In genomic region chr2:197434541-197435513, GRCh38 we compare ENCODE assay signal across 1 cellular context.
TF ChIP-seq lines count a peak whose summit lies in the region.

Gene SF3B1, minus strand, starts transcription at chr2:197435028. Its CDS starts 29 bp downstream, at chr2:197434999.

TF ChIP-seq in HepG2, 621 proteins besides CTCF, POLR2A, EP300 and RAD21 (continued from another document and continues in another):
- TF ChIP-seq ZSCAN5A (CRISPR knock-in tag; IDR thresholded peaks at IDR 0.05; ENCODE audit: borderline replicate concordance) (peak; percentile 10; the same call in 1 of the 2 replicates), KIAA2018 (CRISPR knock-in tag; IDR thresholded peaks at IDR 0.05; ENCODE audit: borderline replicate concordance) (no peak), MLLT10 (CRISPR knock-in tag; IDR thresholded peaks at IDR 0.05) (no peak), ZNF598 (CRISPR knock-in tag; IDR thresholded peaks at IDR 0.05; ENCODE audit: borderline replicate concordance) (peak; percentile 97; the same call in 1 of the 2 replicates), NFE2L2 (IDR thresholded peaks at IDR 0.05; ENCODE audit: low read length) (0 out of 2 replicates have a peak, but pooled peaks have one; percentile 11), FOXK2 (IDR thresholded peaks at IDR 0.05) (peak; percentile 69), TEF (CRISPR knock-in tag; IDR thresholded peaks at IDR 0.05) (no peak; the same call in 1 of the 2 replicates), ZSCAN22 (CRISPR knock-in tag; IDR thresholded peaks at IDR 0.05) (no peak), ZNF619 (CRISPR knock-in tag; IDR thresholded peaks at IDR 0.05) (peak; percentile 30; the same call in 1 of the 2 replicates), REXO4 (CRISPR knock-in tag; IDR thresholded peaks at IDR 0.05; ENCODE audit: borderline replicate concordance) (no peak), ZNF367 (CRISPR knock-in tag; IDR thresholded peaks at IDR 0.05; ENCODE audit: borderline replicate concordance) (no peak), ZBTB14 (CRISPR knock-in tag; IDR thresholded peaks at IDR 0.05) (peak; percentile 100), ZMYM4 (CRISPR knock-in tag; IDR thresholded peaks at IDR 0.05) (peak; percentile 89), ZNF337 (CRISPR knock-in tag; IDR thresholded peaks at IDR 0.05; ENCODE audit: borderline replicate concordance, low read depth) (no peak), RBM22 (optimal IDR thresholded peaks at IDR 0.05; ENCODE audit: low read length) (no peak), HOXA9 (CRISPR knock-in tag; IDR thresholded peaks at IDR 0.05; ENCODE audit: borderline replicate concordance) (no peak), ZFP36L1 (CRISPR knock-in tag; IDR thresholded peaks at IDR 0.05) (0 out of 2 replicates have a peak, but pooled peaks have one; percentile 18), ZNF713 (CRISPR knock-in tag; IDR thresholded peaks at IDR 0.05) (no peak), KDM3A (CRISPR knock-in tag; IDR thresholded peaks at IDR 0.05; ENCODE audit: low read depth) (peak; percentile 94), ZFY (CRISPR knock-in tag; IDR thresholded peaks at IDR 0.05) (peak; percentile 90), SOX6 (IDR thresholded peaks at IDR 0.05) (no peak), SOX6 (CRISPR knock-in tag; IDR thresholded peaks at IDR 0.05) (peak; percentile 82), ATF3 (CRISPR knock-in tag; IDR thresholded peaks at IDR 0.05) (peak; percentile 68; the same call in 1 of the 2 replicates), PRPF4 (IDR thresholded peaks at IDR 0.05; ENCODE audit: low read depth, low read length, poor library complexity, severe bottlenecking) (no peak), SRSF1 (optimal IDR thresholded peaks at IDR 0.05; ENCODE audit: low read depth, low read length) (peak; percentile 93), ZFP91 (CRISPR knock-in tag; IDR thresholded peaks at IDR 0.05; ENCODE audit: borderline replicate concordance) (peak; percentile 85), PHF8 (CRISPR knock-in tag; IDR thresholded peaks at IDR 0.05) (peak; percentile 95), SIN3A (IDR thresholded peaks at IDR 0.05; ENCODE audit: borderline replicate concordance, low read depth, low read length) (peak; percentile 83), NCOR1 (IDR thresholded peaks at IDR 0.05; ENCODE audit: borderline replicate concordance, low read length) (peak; percentile 21; the same call in 1 of the 2 replicates), HNF4G (IDR thresholded peaks at IDR 0.05; ENCODE audit: borderline replicate concordance, low read depth, low read length) (0 out of 2 replicates have a peak, but pooled peaks have one; percentile 22), HNF4G (CRISPR knock-in tag; IDR thresholded peaks at IDR 0.05; ENCODE audit: borderline replicate concordance, low read depth) (no peak)
- TF ChIP-seq, protein P1, sequence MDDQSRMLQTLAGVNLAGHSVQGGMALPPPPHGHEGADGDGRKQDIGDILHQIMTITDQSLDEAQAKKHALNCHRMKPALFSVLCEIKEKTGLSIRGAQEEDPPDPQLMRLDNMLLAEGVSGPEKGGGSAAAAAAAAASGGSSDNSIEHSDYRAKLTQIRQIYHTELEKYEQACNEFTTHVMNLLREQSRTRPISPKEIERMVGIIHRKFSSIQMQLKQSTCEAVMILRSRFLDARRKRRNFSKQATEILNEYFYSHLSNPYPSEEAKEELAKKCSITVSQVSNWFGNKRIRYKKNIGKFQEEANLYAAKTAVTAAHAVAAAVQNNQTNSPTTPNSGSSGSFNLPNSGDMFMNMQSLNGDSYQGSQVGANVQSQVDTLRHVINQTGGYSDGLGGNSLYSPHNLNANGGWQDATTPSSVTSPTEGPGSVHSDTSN (CRISPR knock-in tag; IDR thresholded peaks at IDR 0.05; ENCODE audit: borderline replicate concordance): no peak
- TF ChIP-seq, protein P2, sequence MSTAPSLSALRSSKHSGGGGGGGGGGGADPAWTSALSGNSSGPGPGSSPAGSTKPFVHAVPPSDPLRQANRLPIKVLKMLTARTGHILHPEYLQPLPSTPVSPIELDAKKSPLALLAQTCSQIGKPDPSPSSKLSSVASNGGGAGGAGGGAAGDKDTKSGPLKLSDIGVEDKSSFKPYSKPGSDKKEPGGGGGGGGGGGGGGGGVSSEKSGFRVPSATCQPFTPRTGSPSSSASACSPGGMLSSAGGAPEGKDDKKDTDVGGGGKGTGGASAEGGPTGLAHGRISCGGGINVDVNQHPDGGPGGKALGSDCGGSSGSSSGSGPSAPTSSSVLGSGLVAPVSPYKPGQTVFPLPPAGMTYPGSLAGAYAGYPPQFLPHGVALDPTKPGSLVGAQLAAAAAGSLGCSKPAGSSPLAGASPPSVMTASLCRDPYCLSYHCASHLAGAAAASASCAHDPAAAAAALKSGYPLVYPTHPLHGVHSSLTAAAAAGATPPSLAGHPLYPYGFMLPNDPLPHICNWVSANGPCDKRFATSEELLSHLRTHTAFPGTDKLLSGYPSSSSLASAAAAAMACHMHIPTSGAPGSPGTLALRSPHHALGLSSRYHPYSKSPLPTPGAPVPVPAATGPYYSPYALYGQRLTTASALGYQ (CRISPR knock-in tag; IDR thresholded peaks at IDR 0.05): no peak; the same call in none of the 2 replicates
- TF ChIP-seq, protein P3, sequence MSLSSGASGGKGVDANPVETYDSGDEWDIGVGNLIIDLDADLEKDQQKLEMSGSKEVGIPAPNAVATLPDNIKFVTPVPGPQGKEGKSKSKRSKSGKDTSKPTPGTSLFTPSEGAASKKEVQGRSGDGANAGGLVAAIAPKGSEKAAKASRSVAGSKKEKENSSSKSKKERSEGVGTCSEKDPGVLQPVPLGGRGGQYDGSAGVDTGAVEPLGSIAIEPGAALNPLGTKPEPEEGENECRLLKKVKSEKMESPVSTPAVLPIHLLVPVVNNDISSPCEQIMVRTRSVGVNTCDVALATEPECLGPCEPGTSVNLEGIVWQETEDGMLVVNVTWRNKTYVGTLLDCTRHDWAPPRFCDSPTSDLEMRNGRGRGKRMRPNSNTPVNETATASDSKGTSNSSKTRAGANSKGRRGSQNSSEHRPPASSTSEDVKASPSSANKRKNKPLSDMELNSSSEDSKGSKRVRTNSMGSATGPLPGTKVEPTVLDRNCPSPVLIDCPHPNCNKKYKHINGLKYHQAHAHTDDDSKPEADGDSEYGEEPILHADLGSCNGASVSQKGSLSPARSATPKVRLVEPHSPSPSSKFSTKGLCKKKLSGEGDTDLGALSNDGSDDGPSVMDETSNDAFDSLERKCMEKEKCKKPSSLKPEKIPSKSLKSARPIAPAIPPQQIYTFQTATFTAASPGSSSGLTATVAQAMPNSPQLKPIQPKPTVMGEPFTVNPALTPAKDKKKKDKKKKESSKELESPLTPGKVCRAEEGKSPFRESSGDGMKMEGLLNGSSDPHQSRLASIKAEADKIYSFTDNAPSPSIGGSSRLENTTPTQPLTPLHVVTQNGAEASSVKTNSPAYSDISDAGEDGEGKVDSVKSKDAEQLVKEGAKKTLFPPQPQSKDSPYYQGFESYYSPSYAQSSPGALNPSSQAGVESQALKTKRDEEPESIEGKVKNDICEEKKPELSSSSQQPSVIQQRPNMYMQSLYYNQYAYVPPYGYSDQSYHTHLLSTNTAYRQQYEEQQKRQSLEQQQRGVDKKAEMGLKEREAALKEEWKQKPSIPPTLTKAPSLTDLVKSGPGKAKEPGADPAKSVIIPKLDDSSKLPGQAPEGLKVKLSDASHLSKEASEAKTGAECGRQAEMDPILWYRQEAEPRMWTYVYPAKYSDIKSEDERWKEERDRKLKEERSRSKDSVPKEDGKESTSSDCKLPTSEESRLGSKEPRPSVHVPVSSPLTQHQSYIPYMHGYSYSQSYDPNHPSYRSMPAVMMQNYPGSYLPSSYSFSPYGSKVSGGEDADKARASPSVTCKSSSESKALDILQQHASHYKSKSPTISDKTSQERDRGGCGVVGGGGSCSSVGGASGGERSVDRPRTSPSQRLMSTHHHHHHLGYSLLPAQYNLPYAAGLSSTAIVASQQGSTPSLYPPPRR (CRISPR knock-in tag; IDR thresholded peaks at IDR 0.05; ENCODE audit: borderline replicate concordance): peak; percentile 17
